ENCODE assay signal across 13 cellular contexts in genomic region chr4:55078987-55079386, GRCh38. TPM values are rescaled to one million over a fixed set of nuclear protein-coding genes. Genes with fewer than 3 reads are reported as not detected.
A peak's percentile ranks its signal among the peaks of the same experiment; 100 is the strongest.
DNase-seq lines count a peak whose midpoint lies in the region; ATAC-seq and TF ChIP-seq lines count a peak whose summit lies in the region.
"Had no signal": no experiment of that assay in that cellular context is flagged by ENCODE, and none has a peak within 500 bp of the region (broad histone marks: within the 10 kb centered on the region; RNA-seq: fewer than 3 reads in every experiment).

No MANE protein-coding gene starts in this region.

- H3K27me3 ChIP-seq in osteoblast (ENCODE audit: insufficient read depth, low read length), result no peaks in the 10 kb centered on the region
- H3K27me3 ChIP-seq: sigmoid colon had no signal

- no peak overlapping the region for H3K4me3 ChIP-seq in osteoblast (ENCODE audit: insufficient read depth, low read length)
- H3K4me3 ChIP-seq: sigmoid colon had no signal

- intact Hi-C loops in Right ventricle myocardium inferior (cut with DNase I), result loop anchor here (5.0 kb wide), 2 partner anchors 42 to 43 kb away; no protein-coding TSS in a partner anchor

- H3K4me1 Mint-ChIP-seq in WTC11, result peaks cover 47% of the 10 kb centered on the region
- H3K4me1 Mint-ChIP-seq: memory B cell had no signal

- H3K27me3 Mint-ChIP-seq in WTC11 (ENCODE audit: low read depth), result no peaks in the 10 kb centered on the region

- H3K4me2 ChIP-seq in osteoblast (ENCODE audit: insufficient read depth, low read length), result peak overlapping the region; percentile 22

- H4K20me1 ChIP-seq in osteoblast (ENCODE audit: insufficient read depth, low read length), result no peaks in the 10 kb centered on the region

- no peaks in the 10 kb centered on the region for H3K36me3 ChIP-seq in osteoblast (ENCODE audit: insufficient read depth, low read length)
- H3K36me3 ChIP-seq: sigmoid colon had no signal

- TF ChIP-seq CTCF in WTC11 (IDR thresholded peaks at IDR 0.05), result no peak
- no peak for TF ChIP-seq CTCF in osteoblast (IDR thresholded peaks at IDR 0.05; ENCODE audit: extremely low read depth, low read depth, low read length)

- H3K27ac Mint-ChIP-seq in WTC11, result peak overlapping the region; percentile 69
- H3K27ac Mint-ChIP-seq: activated CD8-positive, alpha-beta T cell treated with anti-CD3 and anti-CD28 coated beads, Interleukin-2, amount 10 ng/mL, durations not matched to agents 7 days and 5 days; memory B cell had no signal

- H3K36me3 Mint-ChIP-seq in WTC11, result peaks cover 57% of the 10 kb centered on the region
- H3K36me3 Mint-ChIP-seq: memory B cell had no signal

- H3K9me3 ChIP-seq in osteoblast (ENCODE audit: low read depth, low read length), result no peaks in the 10 kb centered on the region
- H3K9me3 ChIP-seq: sigmoid colon had no signal

- no peak overlapping the region for H3K27ac ChIP-seq in osteoblast (ENCODE audit: low read depth, low read length)

- no peaks in the 10 kb centered on the region for H3K79me2 ChIP-seq in osteoblast (ENCODE audit: insufficient read depth, low read length)

- CTCF ChIA-PET in WTC11 (lab: Charles Lee), result interaction anchor here (1.8 kb wide), 1 partner anchor 106 kb away, joined by 4 read pairs; no protein-coding TSS in a partner anchor

- no peaks in the 10 kb centered on the region for H3K4me1 ChIP-seq in osteoblast (ENCODE audit: insufficient read depth, low read length)
- H3K4me1 ChIP-seq: sigmoid colon had no signal

- no peaks in the 10 kb centered on the region for H3K9me3 Mint-ChIP-seq in WTC11
- H3K9me3 Mint-ChIP-seq: memory B cell had no signal

- peak; percentile 70 for DNase-seq in EH (ENCODE audit: low read depth)
- no peak for DNase-seq in WTC11 (ENCODE audit: low spot score)
- peak; percentile 75 for DNase-seq in Right ventricle myocardium inferior (ENCODE audit: missing footprints)
- peak; percentile 66 for DNase-seq in osteoblast (ENCODE audit: insufficient read length, low spot score, missing footprints)
- DNase-seq in NCI-H1105 treated with DMSO at 0.1 percent for 48 hours (lab: John Stamatoyannopoulos, UW), result no peak
- DNase-seq in activated CD4-positive, alpha-beta T cell treated with anti-CD3 and anti-CD28 coated beads, Interleukin-2, amount 50 U/mL, for 4 hours, result no peak
- DNase-seq: activated CD8-positive, alpha-beta T cell treated with anti-CD3 and anti-CD28 coated beads, Interleukin-2, amount 10 ng/mL, durations not matched to agents 7 days and 5 days; H7; NCI-H446; sigmoid colon had no signal

- peak overlapping the region; percentile 86 for H2AFZ ChIP-seq in osteoblast (ENCODE audit: low read length)

- POLR2A ChIA-PET in WTC11 (lab: Charles Lee), result no interaction called here

- no peak overlapping the region for H3K4me3 Mint-ChIP-seq in WTC11
- H3K4me3 Mint-ChIP-seq: activated CD8-positive, alpha-beta T cell treated with anti-CD3 and anti-CD28 coated beads, Interleukin-2, amount 10 ng/mL, durations not matched to agents 7 days and 5 days; memory B cell had no signal

- ATAC-seq in WTC11 (no peak), Right ventricle myocardium inferior (peak; percentile 85), HG02798 (IDR thresholded peaks at IDR 0.05; ENCODE audit: poor library complexity, unreplicated experiment) (no peak), GM21619 (IDR thresholded peaks at IDR 0.05; ENCODE audit: unreplicated experiment) (no peak)
- ATAC-seq: activated CD8-positive, alpha-beta T cell treated with anti-CD3 and anti-CD28 coated beads, Interleukin-2, amount 10 ng/mL, durations not matched to agents 7 days and 5 days had no signal

TF ChIP-seq in WTC11, 78 proteins besides CTCF, POLR2A, EP300 and RAD21 (continues in another document):
- TF ChIP-seq ZSCAN18 (CRISPR knock-in tag; IDR thresholded peaks at IDR 0.05) (no peak), AFF4 (CRISPR knock-in tag; IDR thresholded peaks at IDR 0.05; ENCODE audit: borderline replicate concordance) (no peak), ZNF532 (CRISPR knock-in tag; IDR thresholded peaks at IDR 0.05; ENCODE audit: borderline replicate concordance) (no peak), NR3C1 (CRISPR knock-in tag; conservative IDR thresholded peaks at IDR 0.05; ENCODE audit: low read depth) (no peak), NFE2L1 (CRISPR knock-in tag; IDR thresholded peaks at IDR 0.05) (no peak), GABPB1 (CRISPR knock-in tag; IDR thresholded peaks at IDR 0.05) (no peak), RORB (CRISPR knock-in tag; IDR thresholded peaks at IDR 0.05) (no peak)
- TF ChIP-seq, protein P1, sequence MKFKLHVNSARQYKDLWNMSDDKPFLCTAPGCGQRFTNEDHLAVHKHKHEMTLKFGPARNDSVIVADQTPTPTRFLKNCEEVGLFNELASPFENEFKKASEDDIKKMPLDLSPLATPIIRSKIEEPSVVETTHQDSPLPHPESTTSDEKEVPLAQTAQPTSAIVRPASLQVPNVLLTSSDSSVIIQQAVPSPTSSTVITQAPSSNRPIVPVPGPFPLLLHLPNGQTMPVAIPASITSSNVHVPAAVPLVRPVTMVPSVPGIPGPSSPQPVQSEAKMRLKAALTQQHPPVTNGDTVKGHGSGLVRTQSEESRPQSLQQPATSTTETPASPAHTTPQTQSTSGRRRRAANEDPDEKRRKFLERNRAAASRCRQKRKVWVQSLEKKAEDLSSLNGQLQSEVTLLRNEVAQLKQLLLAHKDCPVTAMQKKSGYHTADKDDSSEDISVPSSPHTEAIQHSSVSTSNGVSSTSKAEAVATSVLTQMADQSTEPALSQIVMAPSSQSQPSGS (CRISPR knock-in tag; IDR thresholded peaks at IDR 0.05; ENCODE audit: borderline replicate concordance, low read depth), result no peak

RNA-seq across cellular contexts. Expression of gene KDR, which starts 46.4 kb away (rescaled TPM):
- total RNA-seq in WTC11 (2021), result 80.8 to 88.7 TPM (median 87.2 TPM) in 3 replicates
- 23.2 TPM for total RNA-seq in Right ventricle myocardium inferior
- not detected in 2 replicates for total RNA-seq in osteoblast
- total RNA-seq: activated CD8-positive, alpha-beta T cell treated with anti-CD3 and anti-CD28 coated beads, Interleukin-2, amount 10 ng/mL, durations not matched to agents 7 days and 5 days had no signal

Comparison
In these comparisons a context has a peak if more than half of its experiments do, and no peak if none do; other contexts are left out.
1. DNase-seq: peak in EH (single experiment), Right ventricle myocardium inferior (single experiment) and osteoblast (single experiment); none in WTC11 (single experiment), NCI-H1105 treated with DMSO at 0.1 percent for 48 hours (single experiment) and activated CD4-positive, alpha-beta T cell treated with anti-CD3 and anti-CD28 coated beads, Interleukin-2, amount 50 U/mL, for 4 hours (0 of 2).
2. RNA of gene KDR, which starts 46.4 kb away (total RNA-seq): 80.8 to 88.7 TPM in WTC11 and 23.2 TPM in Right ventricle myocardium inferior (single experiment); not detected in osteoblast; every median in the first group is over 10 times any median in the second.